ENCODE assay signal across 21 cellular contexts in genomic region chr10:60175418-60175817, GRCh38.
DNase-seq lines count a peak whose midpoint lies in the region; ATAC-seq and TF ChIP-seq lines count a peak whose summit lies in the region.
"Had no signal": no experiment of that assay in that cellular context is flagged by ENCODE, and none has a peak within 500 bp of the region (broad histone marks: within the 10 kb centered on the region; RNA-seq: fewer than 3 reads in every experiment).

No MANE protein-coding gene starts in this region.

- no peak overlapping the region for H3K4me3 ChIP-seq in SK-N-SH (ENCODE audit: low read depth in 2 of 2, low read length in 1 of 2)
- H3K4me3 ChIP-seq: gastrocnemius medialis, HAP-1, skin epidermis, thyroid gland had no signal

- CTCF ChIA-PET in SK-N-SH (lab: Yijun Ruan, JAX) = interaction anchor here (1.1 to 1.9 kb wide), 2 partner anchors 33 to 549 kb away, joined by 3 to 7 read pairs; no protein-coding TSS in a partner anchor

- peaks cover 3% of the 10 kb centered on the region in 2 experiments for H3K36me3 ChIP-seq in SK-N-SH (replicated peaks in 1 of 2; ENCODE audit: control insufficient read depth in 1 of 2, insufficient read depth in 2 of 2, low read length in 1 of 2)
- H3K36me3 ChIP-seq: brain microvascular endothelial cell, gastrocnemius medialis, HAP-1 had no signal

- H3K9me2 ChIP-seq in SK-N-SH = no peaks in the 10 kb centered on the region

- no peak overlapping the region for H3K9ac ChIP-seq in SK-N-SH

- no peaks in the 10 kb centered on the region for H3K79me2 ChIP-seq in SK-N-SH (ENCODE audit: insufficient read depth)

- WGBS in SK-N-SH (ENCODE audit: low lambda C conversion rate) = 23% methylated on average over 3 of the region's 3 CpGs

- no peak overlapping the region for H3K4me2 ChIP-seq in SK-N-SH

- H3K27ac ChIP-seq in SK-N-SH (ENCODE audit: low read depth in 2 of 2, low read length in 1 of 2) = no peak overlapping the region
- H3K27ac ChIP-seq in epithelial cell of prostate = peak overlapping the region; percentile 21
- H3K27ac ChIP-seq: brain microvascular endothelial cell, gastrocnemius medialis, skin epidermis, thyroid gland had no signal

- no peak for TF ChIP-seq RAD21 in SK-N-SH (IDR thresholded peaks at IDR 0.05; ENCODE audit: low read length)

- POLR2A ChIA-PET in SK-N-SH (lab: Yijun Ruan, JAX) = no interaction called here

- DNase-seq in EH (ENCODE audit: low read depth) (peak; percentile 3), SK-N-SH (peak; percentile 16), epithelial cell of prostate (ENCODE audit: low read depth, low spot score) (no peak), mucosa of gallbladder (ENCODE audit: low spot score) (peak; percentile 14), NCI-H226 (no peak), NCI-H2227 treated with DMSO at 0.1 percent for 48 hours (lab: John Stamatoyannopoulos, UW) (no peak), NCI-H1930 (lab: John Stamatoyannopoulos, UW) (no peak)
- DNase-seq: brain microvascular endothelial cell; CD4-positive, CD25-positive, alpha-beta regulatory T cell; gastrocnemius medialis; left cardiac atrium; NCI-H1417; NCI-H748 treated with DMSO at 0.1 percent for 48 hours; Right ventricle myocardium superior; stimulated activated naive CD4-positive, alpha-beta T cell treated with Interleukin-2 at 50 U/mL for 16 hours; T-cell; thyroid gland had no signal

- no peak for TF ChIP-seq CTCF in SK-N-SH (IDR thresholded peaks at IDR 0.05)

- no peak for TF ChIP-seq EP300 in SK-N-SH (IDR thresholded peaks at IDR 0.05; ENCODE audit: borderline replicate concordance in 1 of 2, low read depth in 1 of 2, low read length in 1 of 2)

- H3K4me1 ChIP-seq in SK-N-SH (ENCODE audit: control insufficient read depth in 1 of 2, insufficient read depth in 2 of 2, low read depth in 1 of 2, low read length in 1 of 2) = peaks cover 0 to 3% of the 10 kb centered on the region in 2 experiments; a peak in 2 of 4 replicates
- H3K4me1 ChIP-seq: gastrocnemius medialis had no signal

- no peaks in the 10 kb centered on the region for H4K20me1 ChIP-seq in SK-N-SH (ENCODE audit: insufficient read depth)

- H3K27me3 ChIP-seq in SK-N-SH (ENCODE audit: insufficient read depth) = no peaks in the 10 kb centered on the region
- H3K27me3 ChIP-seq: brain microvascular endothelial cell, gastrocnemius medialis, thyroid gland had no signal

- no peak overlapping the region for H2AFZ ChIP-seq in SK-N-SH (ENCODE audit: low read depth)

- ATAC-seq in GM18861 (IDR thresholded peaks at IDR 0.05; ENCODE audit: unreplicated experiment) = no peak
- ATAC-seq: activated naive CD4-positive, alpha-beta T cell treated with anti-CD3 and anti-CD28 coated beads, Interleukin-2, amount 50 U/mL, for 72 hours; gastrocnemius medialis; left cardiac atrium; T-cell had no signal

- H3K9me3 ChIP-seq in SK-N-SH = no peaks in the 10 kb centered on the region
- H3K9me3 ChIP-seq: gastrocnemius medialis, HAP-1, thyroid gland had no signal

- H3F3A ChIP-seq in SK-N-SH (replicated peaks; ENCODE audit: insufficient read depth) = peaks cover 6% of the 10 kb centered on the region

TF ChIP-seq in SK-N-SH, 30 proteins besides CTCF, POLR2A, EP300 and RAD21:
- no peak for TF ChIP-seq TAF1 (IDR thresholded peaks at IDR 0.05; ENCODE audit: borderline replicate concordance, low read depth, low read length)
- no peak for TF ChIP-seq POLR2AphosphoS5 (IDR thresholded peaks at IDR 0.05; ENCODE audit: low read depth, low read length)
- peak; percentile 64 for TF ChIP-seq GATA2 (CRISPR knock-in tag; IDR thresholded peaks at IDR 0.05)
- TF ChIP-seq IRF3 (IDR thresholded peaks at IDR 0.05; ENCODE audit: low read depth, low read length) = no peak
- no peak for TF ChIP-seq RXRA (IDR thresholded peaks at IDR 0.05; ENCODE audit: borderline replicate concordance, low read depth)
- TF ChIP-seq ELF1 (IDR thresholded peaks at IDR 0.05) = no peak
- no peak for TF ChIP-seq RCOR1 (IDR thresholded peaks at IDR 0.05; ENCODE audit: low read length)

Comparison
In these comparisons a context has a peak if more than half of its experiments do, and no peak if none do; other contexts are left out.
1. DNase-seq: peak in EH (single experiment), SK-N-SH (single experiment) and mucosa of gallbladder (single experiment); none in epithelial cell of prostate (single experiment), NCI-H226 (single experiment), NCI-H2227 treated with DMSO at 0.1 percent for 48 hours (single experiment) and NCI-H1930 (0 of 2).